In genomic region chr3:168088106-168088722, GRCh38 we compare ENCODE assay signal across 8 cellular contexts. TPM values are rescaled to one million over a fixed set of nuclear protein-coding genes. Genes with fewer than 3 reads are reported as not detected.
DNase-seq lines count a peak whose midpoint lies in the region; ATAC-seq, FAIRE-seq and TF ChIP-seq lines count a peak whose summit lies in the region.

No MANE protein-coding gene starts in this region.

- H3K4me1 ChIP-seq in HepG2 (ENCODE audit: insufficient read depth, low read length): peaks cover 67% of the 10 kb centered on the region

- H3K9me3 ChIP-seq in HepG2 (ENCODE audit: low read length): no peaks in the 10 kb centered on the region

- H3K4me2 ChIP-seq in HepG2 (ENCODE audit: low read depth, low read length): peak overlapping the region; percentile 54

- in situ Hi-C loops in Caki2 (cut with HindIII; ENCODE audit: low pct_unique_long_range_greater_than_20kb, low sequenced_read_pairs): no loop called here
- in situ Hi-C loops in SK-MEL-5 (cut with HindIII; ENCODE audit: low pct_unique_long_range_greater_than_20kb, low sequenced_read_pairs): no loop called here
- in situ Hi-C loops in HepG2 (cut with HindIII; ENCODE audit: extremely low pct_ligation_motif_present, low pct_unique_long_range_greater_than_20kb): no loop called here

- no peak overlapping the region for H2AFZ ChIP-seq in HepG2 (ENCODE audit: low read length)

- TF ChIP-seq RAD21 in HepG2 (CRISPR knock-in tag; IDR thresholded peaks at IDR 0.05): no peak

- H3K27ac ChIP-seq in HepG2 (ENCODE audit: extremely low read length, insufficient read depth, low read length) (peak overlapping the region; percentile 44), dorsolateral prefrontal cortex (no peak overlapping the region)

- peak; percentile 56 for ATAC-seq in HG03064 (IDR thresholded peaks at IDR 0.05; ENCODE audit: low read depth, unreplicated experiment)
- peak; percentile 84 for ATAC-seq in HepG2

- H3K4me3 ChIP-seq in HepG2 (replicated peaks in 1 of 3; ENCODE audit: insufficient read depth in 1 of 3, low read depth in 2 of 3, low read length in 3 of 3): peak overlapping the region in 1 of 3 experiments; percentile 24; a peak in 2 of 6 replicates
- H3K4me3 ChIP-seq in dorsolateral prefrontal cortex: no peak overlapping the region

- TF ChIP-seq POLR2A in HepG2 (IDR thresholded peaks at IDR 0.05; ENCODE audit: insufficient read depth in 1 of 2, low read depth in 2 of 2, low read length in 2 of 2): no peak

- peak; percentile 21 for DNase-seq in Caki2 (ENCODE audit: low read depth)
- no peak for DNase-seq in GM19239 (ENCODE audit: insufficient read length, low spot score)
- DNase-seq in SK-MEL-5 (ENCODE audit: low read depth, low spot score): peak; percentile 62
- DNase-seq in HepG2 (ENCODE audit: low spot score): peak; percentile 62
- DNase-seq in NCI-H1436 treated with DMSO at 0.1 percent for 48 hours (lab: John Stamatoyannopoulos, UW): no peak
- DNase-seq in dorsolateral prefrontal cortex: no peak
- no peak for DNase-seq in NCI-H1930 (lab: John Stamatoyannopoulos, UW)

- peak; percentile 54 for TF ChIP-seq CTCF in HepG2 (CRISPR knock-in tag; IDR thresholded peaks at IDR 0.05)
- peak in 10 of 56 donors; percentile 9 to 30 (median 14) for TF ChIP-seq CTCF in dorsolateral prefrontal cortex (IDR thresholded peaks at IDR 0.05 in 54 of 56, conservative IDR thresholded peaks at IDR 0.05 in 2 of 56; ENCODE audit: low read depth in 1 of 56, partially characterized antibody in 56 of 56)

- H3K27me3 ChIP-seq in HepG2 (ENCODE audit: control insufficient read depth in 1 of 2, insufficient read depth in 2 of 2, low read length in 2 of 2): no peaks in the 10 kb centered on the region
- no peaks in the 10 kb centered on the region for H3K27me3 ChIP-seq in dorsolateral prefrontal cortex

- POLR2A ChIA-PET in HepG2 (lab: Yijun Ruan, JAX): no interaction called here

- intact Hi-C loops in HepG2 (cut with micrococcal nuclease; ENCODE audit: unreplicated experiment): no loop called here
- intact Hi-C loops in dorsolateral prefrontal cortex (cut with DNase I): no loop called here

- CTCF ChIA-PET in HepG2 (lab: Yijun Ruan, JAX; ENCODE audit: low intra/inter-chr PET ratio, low total read pairs): interaction anchor here (1.6 kb wide), 1 partner anchor 41 kb away, joined by 5 read pairs; no protein-coding TSS in a partner anchor

- no peaks in the 10 kb centered on the region for H3K36me3 ChIP-seq in HepG2 (replicated peaks in 1 of 2; ENCODE audit: control insufficient read depth in 1 of 2, insufficient read depth in 2 of 2, low read length in 2 of 2)

- WGBS in HepG2 (ENCODE audit: low lambda C conversion rate): 17% methylated on average over 3 of the region's 3 CpGs

- H4K20me1 ChIP-seq in HepG2 (ENCODE audit: insufficient read depth, low read length): no peaks in the 10 kb centered on the region; the same call in 1 of the 2 replicates

- no TSS peak for BruUV-seq in HepG2 (replicated peaks; lab: Mats Ljungman, UMichigan)

- H3K9ac ChIP-seq in HepG2 (ENCODE audit: insufficient read depth, low read depth, low read length): no peak overlapping the region

- FAIRE-seq in GM19239 (lab: Jason Lieb, UNC) (peak; percentile 79), HepG2 (lab: Jason Lieb, UNC) (peak; percentile 58)

- peaks cover 99% of the 10 kb centered on the region for H3K79me2 ChIP-seq in HepG2 (ENCODE audit: insufficient read depth, low read length)

- TF ChIP-seq EP300 in HepG2 (IDR thresholded peaks at IDR 0.05; ENCODE audit: low read depth in 2 of 2, low read length in 2 of 2) (no peak), HepG2 (CRISPR knock-in tag; IDR thresholded peaks at IDR 0.05; ENCODE audit: borderline replicate concordance) (no peak)

TF ChIP-seq in HepG2, 621 proteins besides CTCF, POLR2A, EP300 and RAD21 (continues in another document):
- 0 out of 4 replicates have a peak, but pooled peaks of 1 of the 2 experiments have one; percentile 14 for TF ChIP-seq NR2F1 (CRISPR knock-in tag; IDR thresholded peaks at IDR 0.05)
- peak; percentile 30; the same call in 1 of the 2 replicates for TF ChIP-seq TBX2 (CRISPR knock-in tag; IDR thresholded peaks at IDR 0.05; ENCODE audit: borderline replicate concordance)
- 0 out of 2 replicates have a peak, but pooled peaks have one; percentile 19 for TF ChIP-seq AHDC1 (CRISPR knock-in tag; IDR thresholded peaks at IDR 0.05; ENCODE audit: borderline replicate concordance)
- TF ChIP-seq ELF3 (CRISPR knock-in tag; IDR thresholded peaks at IDR 0.05): 0 out of 2 replicates have a peak, but pooled peaks have one; percentile 18

RNA-seq across cellular contexts. Expression of gene GOLIM4, which starts 7.5 kb away (rescaled TPM):
- 18.2 and 22.4 TPM in 2 replicates for total RNA-seq in Caki2 (2014; rRNA removed; shearing (Covaris generic); ENCODE audit: low replicate concordance)
- total RNA-seq in SK-MEL-5 (2014; rRNA removed; shearing (Covaris generic)): 17.5 and 24.4 TPM in 2 replicates
- polyA plus RNA-seq in SK-MEL-5 (2015; cell fraction: cytosol; rRNA removed): 10.0 and 12.6 TPM in 2 replicates
- polyA plus RNA-seq in SK-MEL-5 (2015; cell fraction: nucleus; rRNA removed): 7.7 and 9.5 TPM in 2 replicates
- total RNA-seq in HepG2 (2016; rRNA removed; fragmentation: Illumina TruSeq; extraction: Trizol) (31.5 and 47.7 TPM in 2 replicates), dorsolateral prefrontal cortex (100 to 1,000 TPM in 2 of 120 experiments, 10 to 100 TPM in 118; 26.3 to 108 (median 49.7) TPM)
- 7.7 and 9.3 TPM in 2 replicates for total RNA-seq in HepG2 (2016; cell fraction: cytosol; rRNA removed; fragmentation: Illumina TruSeq; extraction: Trizol; ENCODE audit: low read depth)
- total RNA-seq in HepG2 (2016; cell fraction: insoluble cytoplasmic fraction; rRNA removed; fragmentation: Illumina TruSeq; extraction: Trizol): 33.4 and 49.5 TPM in 2 replicates
- total RNA-seq in HepG2 (2016; cell fraction: membrane; rRNA removed; fragmentation: Illumina TruSeq; extraction: Trizol): 11.5 and 12.4 TPM in 2 replicates
- total RNA-seq in HepG2 (2016; cell fraction: nucleus; rRNA removed; fragmentation: Illumina TruSeq; extraction: Trizol): 45.0 and 48.7 TPM in 2 replicates
- 10.8 and 10.9 TPM in 2 replicates for polyA plus RNA-seq in HepG2 (2011; rRNA removed)
- polyA plus RNA-seq in HepG2 (2011; cell fraction: cytosol; rRNA removed): 13.3 and 13.6 TPM in 2 replicates
- 12.0 and 12.4 TPM in 2 replicates for polyA plus RNA-seq in HepG2 (2011; cell fraction: nucleus; rRNA removed)
- 26.9 and 28.2 TPM in 2 replicates for polyA plus RNA-seq in HepG2 (2012)
- polyA plus RNA-seq in HepG2 (2016; cell fraction: cytosol; fragmentation: Illumina TruSeq; extraction: Trizol; ENCODE audit: low read depth): 1.1 and 1.4 TPM in 2 replicates
- 26.8 and 32.2 TPM in 2 replicates for polyA plus RNA-seq in HepG2 (2016; cell fraction: insoluble cytoplasmic fraction; fragmentation: Illumina TruSeq; extraction: Trizol; ENCODE audit: low read depth)
- polyA plus RNA-seq in HepG2 (2016; cell fraction: membrane; fragmentation: Illumina TruSeq; extraction: Trizol; ENCODE audit: low read depth): 3.4 and 3.7 TPM in 2 replicates
- polyA plus RNA-seq in HepG2 (2016; cell fraction: nucleus; fragmentation: Illumina TruSeq; extraction: Trizol; ENCODE audit: insufficient read depth, low read depth): 44.3 and 45.5 TPM in 2 replicates
- polyA minus RNA-seq in HepG2 (2011; rRNA and poly(A)+ RNA removed; ENCODE audit: low replicate concordance): 15.3 and 32.9 TPM in 2 replicates
- polyA minus RNA-seq in HepG2 (2011; cell fraction: cytosol; rRNA and poly(A)+ RNA removed): 24.1 and 25.6 TPM in 2 replicates
- 36.9 and 37.2 TPM in 2 replicates for polyA minus RNA-seq in HepG2 (2011; cell fraction: nucleus; rRNA and poly(A)+ RNA removed)

Comparison
In these comparisons a context has a peak if more than half of its experiments do, and no peak if none do; other contexts are left out.
1. DNase-seq: peak in Caki2 (single experiment), SK-MEL-5 (single experiment) and HepG2 (single experiment); none in GM19239 (single experiment), NCI-H1436 treated with DMSO at 0.1 percent for 48 hours (single experiment), dorsolateral prefrontal cortex (0 of 10) and NCI-H1930 (0 of 2).